16 cellular contexts compared by ENCODE assay signal in the genomic region with DNA sequence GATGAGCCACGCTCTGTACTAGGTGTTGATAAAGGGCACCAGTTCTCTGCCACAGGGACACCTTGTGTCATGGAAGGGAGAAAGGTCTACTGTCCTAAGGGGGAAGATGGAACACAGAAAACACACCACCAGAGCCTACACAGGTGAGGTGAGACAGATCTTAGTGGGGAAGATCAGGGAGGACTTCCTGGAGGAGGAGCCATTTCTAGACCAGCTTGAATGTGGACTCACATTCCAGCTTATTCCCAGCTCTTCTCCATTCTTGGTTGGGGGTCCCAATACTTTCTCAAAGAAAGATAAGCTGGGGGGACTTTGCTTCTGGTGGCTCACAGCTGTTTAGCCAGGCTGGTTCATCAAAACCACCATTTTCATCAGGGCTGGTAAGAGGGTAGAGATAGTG. TPM values are rescaled to one million over a fixed set of nuclear protein-coding genes. Genes with fewer than 3 reads are reported as not detected.
A peak's percentile ranks its signal among the peaks of the same experiment; 100 is the strongest.
DNase-seq lines count a peak whose midpoint lies in the region; ATAC-seq and TF ChIP-seq lines count a peak whose summit lies in the region.
"Had no signal": no experiment of that assay in that cellular context is flagged by ENCODE, and none has a peak within 500 bp of the region (broad histone marks: within the 10 kb centered on the region; RNA-seq: fewer than 3 reads in every experiment).

No MANE protein-coding gene starts in this region.

- POLR2A ChIA-PET in activated CD8-positive, alpha-beta T cell treated with anti-CD3 and anti-CD28 coated beads, Interleukin-2, amount 10 ng/mL, durations not matched to agents 7 days and 5 days (lab: Charles Lee) = interaction anchor here (1.1 to 1.5 kb wide), 3 partner anchors 12 to 27 kb away, joined by 3 to 6 read pairs (median 4); no protein-coding TSS in a partner anchor

- peaks cover 7% of the 10 kb centered on the region; the same call in 1 of the 2 replicates for H3K4me1 ChIP-seq in H9 (ENCODE audit: insufficient read depth, low read length)

- no peak overlapping the region for H3K14ac ChIP-seq in H9 (ENCODE audit: insufficient read depth, low read length)

- no peak overlapping the region for H3K4ac ChIP-seq in H9 (ENCODE audit: low read depth, low read length)

- intact Hi-C loops in natural killer cell (cut with micrococcal nuclease) = no loop called here

- H2BK20ac ChIP-seq in H9 (ENCODE audit: low read depth, low read length, poor library complexity, severe bottlenecking) = no peak overlapping the region

- H3K9ac ChIP-seq in H9 (ENCODE audit: extremely low read depth, insufficient read length, low read length) = no peak overlapping the region

- H4K91ac ChIP-seq in H9 (ENCODE audit: insufficient read length, low read depth, low read length) = peak overlapping the region; percentile 45

- H2BK15ac ChIP-seq in H9 (ENCODE audit: low read depth, low read length) = no peak overlapping the region

- no peak for TF ChIP-seq CTCF in H9 (conservative IDR thresholded peaks at IDR 0.05)
- no peak for TF ChIP-seq CTCF in natural killer cell (IDR thresholded peaks at IDR 0.05)

- no peak overlapping the region for H3K56ac ChIP-seq in H9 (ENCODE audit: insufficient read length, low read depth, low read length)

- H3K79me1 ChIP-seq in H9 (ENCODE audit: insufficient read depth, low read depth, low read length, poor library complexity, severe bottlenecking) = no peaks in the 10 kb centered on the region

- H4K20me1 ChIP-seq in H9 (ENCODE audit: control insufficient read depth, insufficient read depth, insufficient read length) = no peaks in the 10 kb centered on the region

- no peak overlapping the region for H2BK5ac ChIP-seq in H9 (ENCODE audit: insufficient read length, low read length)

- CTCF ChIA-PET in activated CD8-positive, alpha-beta T cell treated with anti-CD3 and anti-CD28 coated beads, Interleukin-2, amount 10 ng/mL, durations not matched to agents 7 days and 5 days (lab: Charles Lee) = interaction anchor here (0.8 to 5.9 kb wide), 9 partner anchors 20 to 223 kb away, joined by 3 to 31 read pairs (median 4); a partner anchor contains a TSS

- H3K27ac ChIP-seq in H9 (ENCODE audit: insufficient read length, low read depth, low read length) = no peak overlapping the region
- H3K27ac ChIP-seq: neutrophil, RWPE1 had no signal

- no peak overlapping the region for H2AK5ac ChIP-seq in H9 (ENCODE audit: insufficient read length, low read length)

- peaks cover 47% of the 10 kb centered on the region in 2 experiments for H3K4me1 Mint-ChIP-seq in H9
- H3K4me1 Mint-ChIP-seq in activated CD8-positive, alpha-beta T cell treated with anti-CD3 and anti-CD28 coated beads, Interleukin-2, amount 10 ng/mL, durations not matched to agents 7 days and 5 days (ENCODE audit: low read depth) = peaks cover 43% of the 10 kb centered on the region
- H3K4me1 Mint-ChIP-seq in natural killer cell = peaks cover 42 to 57% of the 10 kb centered on the region in 2 donors

- H3K4me2 ChIP-seq in H9 (ENCODE audit: insufficient read depth, insufficient read length, low read length) = no peak overlapping the region

- WGBS in H9 (ENCODE audit: extremely low coverage, insufficient read length, low lambda C conversion rate) = no CpG with 5 or more reads among the region's 1 CpG

- H4K8ac ChIP-seq in H9 (replicated peaks; ENCODE audit: insufficient read length, low read depth, low read length) = no peak overlapping the region

- no peaks in the 10 kb centered on the region for H3K23me2 ChIP-seq in H9 (ENCODE audit: insufficient read length, low read depth, low read length, poor library complexity, severe bottlenecking)

- no peaks in the 10 kb centered on the region for H3K36me3 Mint-ChIP-seq in activated naive CD4-positive, alpha-beta T cell treated with anti-CD3 and anti-CD28 coated beads, Interleukin-2, amount 50 U/mL, for 72 hours
- H3K36me3 Mint-ChIP-seq in H9 (ENCODE audit: insufficient read depth in 1 of 3, low read depth in 3 of 3) = peaks cover 9 to 15% (median 14%) of the 10 kb centered on the region in 3 experiments; a peak in 6 of 7 replicates
- peaks cover 10% of the 10 kb centered on the region for H3K36me3 Mint-ChIP-seq in activated CD8-positive, alpha-beta T cell treated with anti-CD3 and anti-CD28 coated beads, Interleukin-2, amount 10 ng/mL, durations not matched to agents 7 days and 5 days (ENCODE audit: low read depth)
- no peaks in the 10 kb centered on the region for H3K36me3 Mint-ChIP-seq in natural killer cell

- no peak overlapping the region for H4K5ac ChIP-seq in H9 (ENCODE audit: insufficient read length, low read depth, low read length)

- H3T11ph ChIP-seq in H9 (ENCODE audit: low read length) = no peak overlapping the region

- no peaks in the 10 kb centered on the region for H3K27me3 ChIP-seq in H9 (ENCODE audit: insufficient read depth, low read length)
- H3K27me3 ChIP-seq: neutrophil had no signal

- H3K18ac ChIP-seq in H9 (ENCODE audit: insufficient read length, low read depth, low read length) = no peak overlapping the region

- H3K27ac Mint-ChIP-seq in activated naive CD4-positive, alpha-beta T cell treated with anti-CD3 and anti-CD28 coated beads, Interleukin-2, amount 50 U/mL, for 72 hours = peak overlapping the region; percentile 44 to 85
- H3K27ac Mint-ChIP-seq in H9 = peak overlapping the region in 1 of 3 experiments; percentile 46; a peak in 1 of 7 replicates
- H3K27ac Mint-ChIP-seq in activated CD8-positive, alpha-beta T cell treated with anti-CD3 and anti-CD28 coated beads, Interleukin-2, amount 10 ng/mL, durations not matched to agents 7 days and 5 days = peak overlapping the region; percentile 92
- peak overlapping the region; percentile 89 to 97 for H3K27ac Mint-ChIP-seq in natural killer cell
- H3K27ac Mint-ChIP-seq: HFFc6 had no signal

- no peak overlapping the region for H3K4me3 Mint-ChIP-seq in H9
- peak overlapping the region; percentile 79 for H3K4me3 Mint-ChIP-seq in activated CD8-positive, alpha-beta T cell treated with anti-CD3 and anti-CD28 coated beads, Interleukin-2, amount 10 ng/mL, durations not matched to agents 7 days and 5 days
- H3K4me3 Mint-ChIP-seq in natural killer cell = peak overlapping the region; percentile 91
- H3K4me3 Mint-ChIP-seq: HFFc6 had no signal

- H2BK12ac ChIP-seq in H9 (ENCODE audit: insufficient read length, low read depth, low read length) = peak overlapping the region; percentile 5

- no peak overlapping the region for H2AFZ ChIP-seq in H9 (ENCODE audit: low read length)

- no peak for DNase-seq in activated naive CD4-positive, alpha-beta T cell treated with anti-CD3 and anti-CD28 coated beads, Interleukin-2, amount 50 U/mL, for 72 hours (ENCODE audit: low spot score in 2 of 2)
- DNase-seq in activated naive CD4-positive, alpha-beta T cell treated with anti-CD3 and anti-CD28 coated beads, Interleukin-2, amount 50 U/mL, for 16 hours = no peak
- DNase-seq in H9 (no peak), natural killer cell (no peak), DMS114 treated with DMSO at 0.1 percent for 48 hours (lab: John Stamatoyannopoulos, UW; ENCODE audit: unreplicated experiment) (no peak), AG20443 (ENCODE audit: low spot score) (no peak)
- no peak for DNase-seq in activated CD8-positive, alpha-beta T cell treated with anti-CD3 and anti-CD28 coated beads, Interleukin-2, amount 10 ng/mL, durations not matched to agents 7 days and 5 days
- DNase-seq: anterior cingulate cortex, HFFc6 had no signal

- ATAC-seq in activated naive CD4-positive, alpha-beta T cell treated with anti-CD3 and anti-CD28 coated beads, Interleukin-2, amount 50 U/mL, for 72 hours = no peak
- ATAC-seq in activated CD8-positive, alpha-beta T cell treated with anti-CD3 and anti-CD28 coated beads, Interleukin-2, amount 10 ng/mL, durations not matched to agents 7 days and 5 days = peak; percentile 18
- ATAC-seq in natural killer cell (no peak), GM18909 (IDR thresholded peaks at IDR 0.05; ENCODE audit: poor library complexity, unreplicated experiment) (no peak)
- ATAC-seq: esophagus mucosa had no signal

- no peaks in the 10 kb centered on the region for H3K9me3 ChIP-seq in H9 (ENCODE audit: control insufficient read depth, low read depth, low read length)
- H3K9me3 ChIP-seq: neutrophil had no signal

- no peaks in the 10 kb centered on the region for H3K79me2 ChIP-seq in H9 (ENCODE audit: insufficient read depth, low read length)

- peaks cover 0 to 4% of the 10 kb centered on the region in 2 donors for H3K9me3 Mint-ChIP-seq in activated naive CD4-positive, alpha-beta T cell treated with anti-CD3 and anti-CD28 coated beads, Interleukin-2, amount 50 U/mL, for 72 hours
- H3K9me3 Mint-ChIP-seq in H9 (no peaks in the 10 kb centered on the region), natural killer cell (no peaks in the 10 kb centered on the region)
- no peaks in the 10 kb centered on the region for H3K9me3 Mint-ChIP-seq in activated CD8-positive, alpha-beta T cell treated with anti-CD3 and anti-CD28 coated beads, Interleukin-2, amount 10 ng/mL, durations not matched to agents 7 days and 5 days (ENCODE audit: insufficient read depth)
- H3K9me3 Mint-ChIP-seq: HFFc6 had no signal

- no peak overlapping the region for H3K23ac ChIP-seq in H9 (ENCODE audit: insufficient read length, low read depth, low read length)

- H2BK120ac ChIP-seq in H9 (ENCODE audit: low read depth, low read length, poor library complexity, severe bottlenecking) = no peak overlapping the region

- H3K27me3 Mint-ChIP-seq in H9 (ENCODE audit: low read depth) (peaks cover 5% of the 10 kb centered on the region), natural killer cell (ENCODE audit: low read depth in 2 of 2) (no peaks in the 10 kb centered on the region)
- H3K27me3 Mint-ChIP-seq in activated CD8-positive, alpha-beta T cell treated with anti-CD3 and anti-CD28 coated beads, Interleukin-2, amount 10 ng/mL, durations not matched to agents 7 days and 5 days (ENCODE audit: low read depth) = no peaks in the 10 kb centered on the region

RNA-seq across cellular contexts. Expression of a gene that starts 36.2 kb away (rescaled TPM):
- not detected for total RNA-seq in activated naive CD4-positive, alpha-beta T cell treated with anti-CD3 and anti-CD28 coated beads, Interleukin-2, amount 50 U/mL, for 72 hours
- total RNA-seq in H9 (2021) (0.64 and 0.72 TPM in 2 replicates), natural killer cell (not detected)
- not detected for total RNA-seq in activated CD8-positive, alpha-beta T cell treated with anti-CD3 and anti-CD28 coated beads, Interleukin-2, amount 10 ng/mL, durations not matched to agents 7 days and 5 days
- total RNA-seq: esophagus mucosa, HFFc6, M059J, subcutaneous adipose tissue, ureter had no signal

Comparison
In these comparisons a context has a peak if more than half of its experiments do, and no peak if none do; other contexts are left out.
1. H3K4me3 Mint-ChIP-seq: peak in activated CD8-positive, alpha-beta T cell treated with anti-CD3 and anti-CD28 coated beads, Interleukin-2, amount 10 ng/mL, durations not matched to agents 7 days and 5 days (single experiment) and natural killer cell (single experiment); none in H9 (0 of 2).